In the genomic region with DNA sequence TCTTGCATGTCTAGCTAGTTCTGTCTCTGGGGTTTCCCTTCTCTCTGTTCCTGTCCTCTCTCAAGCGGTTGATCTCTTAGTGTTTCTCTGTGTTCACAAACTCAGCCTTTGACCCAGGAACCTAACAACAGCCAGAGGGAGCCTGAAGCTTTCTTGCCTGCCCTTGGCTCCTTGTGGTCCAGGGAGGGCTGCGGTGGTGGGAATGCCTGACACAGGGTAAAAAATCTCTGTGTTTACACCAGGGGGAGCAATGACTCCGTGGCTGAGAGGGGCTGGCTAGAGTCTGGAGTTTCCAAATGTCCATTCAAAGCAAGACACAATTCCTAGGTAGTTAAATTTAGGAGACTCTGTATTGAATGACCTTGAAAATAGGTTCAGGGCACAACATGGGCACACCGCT, we compare ENCODE assay signal across 8 cellular contexts. TPM values are rescaled to one million over a fixed set of nuclear protein-coding genes. Genes with fewer than 3 reads are reported as not detected.
DNase-seq lines count a peak whose midpoint lies in the region; ATAC-seq and TF ChIP-seq lines count a peak whose summit lies in the region.
"Not testable (repeated sequence)": the region's sequence is repeated elsewhere in the genome, so short reads cannot be mapped to it uniquely, and the experiment has no call there.

No MANE protein-coding gene starts in this region.

- TF ChIP-seq CTCF in WTC11 (IDR thresholded peaks at IDR 0.05) (peak; percentile 47), epithelial cell of esophagus (IDR thresholded peaks at IDR 0.05; ENCODE audit: insufficient read depth, low read depth, low read length, missing control alignments) (peak; percentile 34), upper lobe of left lung (IDR thresholded peaks at IDR 0.05) (peak in 5 of 6 experiments; percentile 22 to 59 (median 45))

- not testable (repeated sequence) for H3K4me1 Mint-ChIP-seq in WTC11

- not testable (repeated sequence) for H3K9me2 ChIP-seq in Karpas-422 (replicated peaks; ENCODE audit: insufficient read depth, low read length)

- not testable (repeated sequence) for H3K4me3 ChIP-seq in Karpas-422 (ENCODE audit: low read length); epithelial cell of esophagus (ENCODE audit: low read length); iPS DF 6.9 (ENCODE audit: low read length); upper lobe of left lung

- H3K9ac ChIP-seq in Karpas-422 (ENCODE audit: low read length): not testable (repeated sequence)

- not testable (repeated sequence) for H3K4me2 ChIP-seq in Karpas-422 (ENCODE audit: low read depth, low read length, poor library complexity, severe bottlenecking)

- not testable (repeated sequence) for H3K27ac Mint-ChIP-seq in WTC11

- H3K4me3 Mint-ChIP-seq in WTC11: not testable (repeated sequence)

- TF ChIP-seq EP300 in upper lobe of left lung (IDR thresholded peaks at IDR 0.05): not testable (repeated sequence)

- H3K36me3 Mint-ChIP-seq in WTC11: not testable (repeated sequence)

- TF ChIP-seq POLR2A in upper lobe of left lung (IDR thresholded peaks at IDR 0.05): not testable (repeated sequence)

- H3K27me3 ChIP-seq in Karpas-422 (ENCODE audit: low read length); iPS DF 6.9 (ENCODE audit: control insufficient read depth, insufficient read depth, low read length); upper lobe of left lung: not testable (repeated sequence)

- ATAC-seq in WTC11: peak; percentile 100
- peak; percentile 69 to 79 for ATAC-seq in upper lobe of left lung (ENCODE audit: low FRiP score in 2 of 2)

- DNase-seq in DMS79 treated with DMSO at 0.1 percent for 48 hours (lab: John Stamatoyannopoulos, UW): peak; percentile 22
- DNase-seq in Karpas-422: peak; percentile 47
- peak; percentile 28 for DNase-seq in NCI-H748 (lab: John Stamatoyannopoulos, UW; ENCODE audit: unreplicated experiment)
- peak; percentile 68 for DNase-seq in WTC11 (ENCODE audit: low spot score)
- peak; percentile 11 for DNase-seq in epithelial cell of esophagus (ENCODE audit: low read depth)
- peak; percentile 43 for DNase-seq in iPS DF 6.9 (ENCODE audit: low read depth, low spot score)
- peak; percentile 5 for DNase-seq in occipital lobe (lab: John Stamatoyannopoulos, UW)
- not testable (repeated sequence) for DNase-seq in upper lobe of left lung

- not testable (repeated sequence) for H3K27me3 Mint-ChIP-seq in WTC11 (ENCODE audit: low read depth)

- H3K27ac ChIP-seq in Karpas-422 (ENCODE audit: low read length); iPS DF 6.9 (ENCODE audit: low read length); upper lobe of left lung: not testable (repeated sequence)

- CTCF ChIA-PET in WTC11 (lab: Charles Lee): interaction anchor here (0.6 to 2.9 kb wide), 26 partner anchors 9 to 1920 kb away, joined by 3 to 25 read pairs (median 4); partner anchors contain the start of genes CCDC14 and KALRN

- H2AFZ ChIP-seq in Karpas-422 (ENCODE audit: low read length): not testable (repeated sequence)

- H3K9me3 ChIP-seq in Karpas-422 (ENCODE audit: low read length); iPS DF 6.9 (ENCODE audit: control insufficient read depth, insufficient read depth, low read length); upper lobe of left lung: not testable (repeated sequence)

- no CpG with 5 or more reads among the region's 4 CpGs for WGBS in iPS DF 6.9 (ENCODE audit: insufficient coverage, insufficient read length)
- 16 to 18% methylated on average over 4 of the region's 4 CpGs for WGBS in upper lobe of left lung, 2 donors

- not testable (repeated sequence) for H3K79me2 ChIP-seq in Karpas-422 (ENCODE audit: low read length)

- H4K20me1 ChIP-seq in Karpas-422 (ENCODE audit: insufficient read depth, low read depth, low read length): not testable (repeated sequence)

- not testable (repeated sequence) for H3K4me1 ChIP-seq in Karpas-422 (ENCODE audit: low read length); iPS DF 6.9 (ENCODE audit: control insufficient read depth, insufficient read depth, low read length); upper lobe of left lung

- POLR2A ChIA-PET in WTC11 (lab: Charles Lee): interaction anchor here (0.6 kb wide), 1 partner anchor 16 kb away, joined by 3 read pairs; the partner anchor contains the start of gene KALRN

- H3K9me3 Mint-ChIP-seq in WTC11: peaks cover 10% of the 10 kb centered on the region

- H3K36me3 ChIP-seq in Karpas-422 (ENCODE audit: insufficient read depth, low read length); iPS DF 6.9 (ENCODE audit: control insufficient read depth, insufficient read depth, low read length); upper lobe of left lung: not testable (repeated sequence)

RNA-seq across cellular contexts. Expression of gene KALRN, which starts 16.7 kb away (rescaled TPM):
- not detected in 2 replicates for total RNA-seq in Karpas-422 (2014; rRNA removed; shearing (Covaris generic); ENCODE audit: low replicate concordance)
- total RNA-seq in WTC11 (2021) (10.4 to 15.1 TPM (median 11.4 TPM) in 3 replicates), occipital lobe (170 TPM), upper lobe of left lung (10 to 100 TPM; 17.3 to 25.1 (median 21.7) TPM)

RNA-seq across cellular contexts. Expression of gene ROPN1, which starts 24.6 kb away (rescaled TPM):
- not detected in 2 replicates for total RNA-seq in Karpas-422 (2014; rRNA removed; shearing (Covaris generic); ENCODE audit: low replicate concordance)
- not detected in 3 replicates for total RNA-seq in WTC11 (2021)
- 0.16 TPM for total RNA-seq in occipital lobe
- not detected for total RNA-seq in upper lobe of left lung

RNA-seq across cellular contexts. Expression of gene CCDC14, which starts 55.5 kb away (rescaled TPM):
- 72.2 and 134 TPM in 2 replicates for total RNA-seq in Karpas-422 (2014; rRNA removed; shearing (Covaris generic); ENCODE audit: low replicate concordance)
- total RNA-seq in WTC11 (2021) (52.4 to 67.0 TPM (median 64.1 TPM) in 3 replicates), occipital lobe (99.5 TPM), upper lobe of left lung (100 to 1,000 TPM in 1 of 6 donors, 10 to 100 TPM in 5; 23.3 to 149 (median 42.5) TPM)

Comparison
In these comparisons a context has a peak if more than half of its experiments do, and no peak if none do; other contexts are left out.
1. RNA of gene KALRN, which starts 16.7 kb away (total RNA-seq): 170 TPM in occipital lobe (single experiment), 17.3 to 25.1 TPM in upper lobe of left lung and 10.4 to 15.1 TPM in WTC11; not detected in Karpas-422; every median in the first group is over 10 times any median in the second.
2. Peak in every context shown above with its lines, with median percentiles within 50 percentile points of each other: CTCF ChIP-seq.